In the genomic region with DNA sequence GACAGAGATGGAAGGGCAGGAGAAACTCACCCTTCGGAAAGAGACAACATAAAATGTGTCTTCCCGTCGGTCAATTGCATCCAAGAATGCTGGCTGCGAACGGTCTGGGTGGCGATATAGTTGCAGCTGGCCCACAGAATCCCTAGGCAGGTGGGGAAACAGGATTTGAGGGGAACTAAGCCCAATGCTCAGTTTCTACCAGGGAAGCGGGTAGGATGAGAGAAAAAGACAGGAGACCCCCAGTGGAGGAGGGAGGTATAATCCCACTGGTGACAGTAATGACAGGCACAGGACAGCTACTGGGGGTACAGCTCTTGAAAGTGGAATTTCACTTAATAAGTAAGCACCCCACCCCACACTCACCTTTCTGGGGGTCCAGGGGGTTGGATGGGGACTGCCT, we compare ENCODE assay signal across 9 cellular contexts. TPM values are rescaled to one million over a fixed set of nuclear protein-coding genes. Genes with fewer than 3 reads are reported as not detected.
A peak's percentile ranks its signal among the peaks of the same experiment; 100 is the strongest.
DNase-seq lines count a peak whose midpoint lies in the region; ATAC-seq and TF ChIP-seq lines count a peak whose summit lies in the region.
"Had no signal": no experiment of that assay in that cellular context is flagged by ENCODE, and none has a peak within 500 bp of the region (broad histone marks: within the 10 kb centered on the region; RNA-seq: fewer than 3 reads in every experiment).

No MANE protein-coding gene starts in this region.

- H3K36me3 ChIP-seq in osteoblast (ENCODE audit: insufficient read depth, low read length), result peaks cover 36% of the 10 kb centered on the region

- peaks cover 31% of the 10 kb centered on the region for H3K4me1 ChIP-seq in osteoblast (ENCODE audit: insufficient read depth, low read length)

- peak overlapping the region in 3 of 5 experiments; percentile 42 to 61 (median 50) for H3K27ac Mint-ChIP-seq in brain
- H3K27ac Mint-ChIP-seq: IgD-negative memory B cell had no signal

- no peaks in the 10 kb centered on the region for H3K9me3 Mint-ChIP-seq in brain
- H3K9me3 Mint-ChIP-seq: IgD-negative memory B cell had no signal

- no peaks in the 10 kb centered on the region for H3K27me3 ChIP-seq in osteoblast (ENCODE audit: insufficient read depth, low read length)

- H3K4me3 Mint-ChIP-seq in brain, result no peak overlapping the region
- H3K4me3 Mint-ChIP-seq: IgD-negative memory B cell had no signal

- peaks cover 55% of the 10 kb centered on the region for H3K36me3 Mint-ChIP-seq in brain

- peak; percentile 45 for DNase-seq in EH (ENCODE audit: low read depth)
- peak; percentile 50 for DNase-seq in HuH-7 (ENCODE audit: low spot score)
- no peak for DNase-seq in osteoblast (ENCODE audit: insufficient read length, low spot score, missing footprints)
- DNase-seq in left lobe of liver (ENCODE audit: low spot score), result no peak
- DNase-seq in activated effector memory CD4-positive, alpha-beta T cell treated with Interleukin-2 at 50 U/mL for 16 hours, result no peak

- H2AFZ ChIP-seq in osteoblast (ENCODE audit: low read length), result no peak overlapping the region

- H3K27me3 Mint-ChIP-seq in brain, result peaks cover 3% of the 10 kb centered on the region
- H3K27me3 Mint-ChIP-seq: IgD-negative memory B cell had no signal

- H3K9me3 ChIP-seq in osteoblast (ENCODE audit: low read depth, low read length), result no peaks in the 10 kb centered on the region

- H3K4me1 Mint-ChIP-seq in brain, result peaks cover 19% of the 10 kb centered on the region

- no peak overlapping the region for H3K27ac ChIP-seq in osteoblast (ENCODE audit: low read depth, low read length)

- no peak overlapping the region for H3K4me2 ChIP-seq in osteoblast (ENCODE audit: insufficient read depth, low read length)

- peak; percentile 28 to 52 for TF ChIP-seq CTCF in brain (conservative IDR thresholded peaks at IDR 0.05)
- TF ChIP-seq CTCF in osteoblast (IDR thresholded peaks at IDR 0.05; ENCODE audit: extremely low read depth, low read depth, low read length), result peak; percentile 43

- ATAC-seq in left lobe of liver (no peak), HG02610 (IDR thresholded peaks at IDR 0.05; ENCODE audit: unreplicated experiment) (no peak)

- no peak overlapping the region for H3K4me3 ChIP-seq in osteoblast (ENCODE audit: insufficient read depth, low read length)

- H4K20me1 ChIP-seq in osteoblast (ENCODE audit: insufficient read depth, low read length), result no peaks in the 10 kb centered on the region

- H3K79me2 ChIP-seq in osteoblast (ENCODE audit: insufficient read depth, low read length), result no peaks in the 10 kb centered on the region

RNA-seq across cellular contexts. Expression of gene TNXB, which starts 7.5 kb away (rescaled TPM):
- 6.8 TPM for polyA plus RNA-seq in brain (ENCODE audit: insufficient read depth, low read depth, low replicate concordance)
- total RNA-seq in osteoblast (8.3 and 11.9 TPM in 2 replicates), left lobe of liver (13.7 TPM)

RNA-seq across cellular contexts. Expression of gene ATF6B, which starts 11.4 kb away (rescaled TPM):
- 89.2 TPM for polyA plus RNA-seq in brain (ENCODE audit: insufficient read depth, low read depth, low replicate concordance)
- total RNA-seq in osteoblast (27.5 and 30.1 TPM in 2 replicates), left lobe of liver (31.7 TPM)

RNA-seq across cellular contexts. Expression of gene FKBPL, which starts 13.4 kb away (rescaled TPM):
- polyA plus RNA-seq in brain (ENCODE audit: insufficient read depth, low read depth, low replicate concordance), result 17.5 TPM
- 9.8 and 11.5 TPM in 2 replicates for total RNA-seq in osteoblast
- total RNA-seq in left lobe of liver, result 2.2 TPM

RNA-seq across cellular contexts. Expression of gene PRRT1, which starts 35.1 kb away (rescaled TPM):
- polyA plus RNA-seq in brain (ENCODE audit: insufficient read depth, low read depth, low replicate concordance), result 48.8 TPM
- total RNA-seq in osteoblast (under 0.01 TPM in 1 of 2 replicates, not detected in the other), left lobe of liver (0.38 TPM)
- total RNA-seq: T-helper 2 cell treated with Interferon-gamma antibody and Interleukin-4, amounts not matched to agents 100 ng/mL and 5 ng/mL, for 36 hours had no signal
- polyA plus RNA-seq: IgD-negative memory B cell had no signal

RNA-seq across cellular contexts. Expression of gene PPT2, which starts 37.3 kb away (rescaled TPM):
- polyA plus RNA-seq in brain (ENCODE audit: insufficient read depth, low read depth, low replicate concordance), result 19.1 TPM
- total RNA-seq in osteoblast, result 6.5 and 8.3 TPM in 2 replicates
- 15.6 TPM for total RNA-seq in left lobe of liver

Comparison
In these comparisons a context has a peak if more than half of its experiments do, and no peak if none do; other contexts are left out.
1. DNase-seq: peak in EH (single experiment) and HuH-7 (single experiment); none in osteoblast (single experiment), left lobe of liver (single experiment) and activated effector memory CD4-positive, alpha-beta T cell treated with Interleukin-2 at 50 U/mL for 16 hours (single experiment).